ENCODE assay signal across 12 cellular contexts in genomic region chr21:38861989-38862683, GRCh38. TPM values are rescaled to one million over a fixed set of nuclear protein-coding genes. Genes with fewer than 3 reads are reported as not detected.
A peak's percentile ranks its signal among the peaks of the same experiment; 100 is the strongest.
DNase-seq lines count a peak whose midpoint lies in the region; ATAC-seq and TF ChIP-seq lines count a peak whose summit lies in the region.
"Had no signal": no experiment of that assay in that cellular context is flagged by ENCODE, and none has a peak within 500 bp of the region (broad histone marks: within the 10 kb centered on the region; RNA-seq: fewer than 3 reads in every experiment).

No MANE protein-coding gene starts in this region.

- intact Hi-C loops in adrenal gland (cut with DNase I) = no loop called here

- H3F3A ChIP-seq in OCI-LY1 (ENCODE audit: insufficient read depth, low read length) = no peaks in the 10 kb centered on the region

- no peak overlapping the region for H3K4ac ChIP-seq in trophoblast cell (ENCODE audit: low read depth, low read length)

- no peak overlapping the region for H3K18ac ChIP-seq in trophoblast cell (ENCODE audit: low read length)

- peak overlapping the region; percentile 28 for H3K4me3 ChIP-seq in OCI-LY1 (ENCODE audit: low read depth, low read length, poor library complexity, severe bottlenecking)
- no peak overlapping the region for H3K4me3 ChIP-seq in trophoblast cell (ENCODE audit: low read depth, low read length)
- H3K4me3 ChIP-seq in adrenal gland = no peak overlapping the region

- no peaks in the 10 kb centered on the region for H3K9me2 ChIP-seq in OCI-LY1 (ENCODE audit: low read depth, low read length)

- DNase-seq in GF-D8 (lab: John Stamatoyannopoulos, UW) = peak; percentile 54
- DNase-seq in trophoblast cell = no peak
- no peak for DNase-seq in NCI-H82 (lab: John Stamatoyannopoulos, UW)
- no peak for DNase-seq in islet precursor cell
- DNase-seq in adrenal gland = no peak
- DNase-seq: activated gamma-delta T cell treated with Interleukin-2 at 50 U/mL for 16 hours, kidney, NCI-H1436 treated with DMSO at 0.1 percent for 48 hours, T-helper 9 cell had no signal

- no peak overlapping the region for H3K14ac ChIP-seq in trophoblast cell (ENCODE audit: low read length)

- TF ChIP-seq POLR2A in adrenal gland (IDR thresholded peaks at IDR 0.05) = no peak

- ATAC-seq in GM19467 (IDR thresholded peaks at IDR 0.05; ENCODE audit: unreplicated experiment) (peak; percentile 92), HG03108 (IDR thresholded peaks at IDR 0.05; ENCODE audit: unreplicated experiment) (peak; percentile 56)

- H3K79me2 ChIP-seq in OCI-LY1 (ENCODE audit: insufficient read depth, low read length) (no peaks in the 10 kb centered on the region), trophoblast cell (ENCODE audit: control insufficient read depth, insufficient read depth, low read length, poor library complexity) (no peaks in the 10 kb centered on the region)

- no peaks in the 10 kb centered on the region for H4K20me1 ChIP-seq in OCI-LY1 (ENCODE audit: insufficient read depth, low read length)

- H3K4me2 ChIP-seq in OCI-LY1 (ENCODE audit: low read length) (peak overlapping the region; percentile 62), trophoblast cell (ENCODE audit: low read length) (no peak overlapping the region)

- H3K27me3 ChIP-seq in OCI-LY1 (ENCODE audit: insufficient read depth, low read length) (no peaks in the 10 kb centered on the region), trophoblast cell (ENCODE audit: insufficient read depth, low read length) (no peaks in the 10 kb centered on the region), adrenal gland (no peaks in the 10 kb centered on the region)

- H3K9ac ChIP-seq in OCI-LY1 (ENCODE audit: low read length) (peak overlapping the region; percentile 53), trophoblast cell (ENCODE audit: low read length) (no peak overlapping the region)

- no peak overlapping the region for H4K8ac ChIP-seq in trophoblast cell (ENCODE audit: low read depth, low read length)

- no peak overlapping the region for H4K12ac ChIP-seq in trophoblast cell (ENCODE audit: low read depth, low read length)

- H2BK12ac ChIP-seq in trophoblast cell (ENCODE audit: low read length) = no peak overlapping the region

- H3K36me3 ChIP-seq in OCI-LY1 (ENCODE audit: insufficient read depth, low read length) (no peaks in the 10 kb centered on the region), trophoblast cell (ENCODE audit: control insufficient read depth in 1 of 2, insufficient read depth in 2 of 2, low read length in 2 of 2) (no peaks in the 10 kb centered on the region), adrenal gland (replicated peaks in 1 of 2) (no peaks in the 10 kb centered on the region)

- no CpG with 5 or more reads among the region's 8 CpGs for WGBS in trophoblast cell (ENCODE audit: extremely low coverage, insufficient coverage, insufficient read length)
- 73 to 93% (median 79%) methylated on average over 7 to 8 of the region's 8 CpGs for WGBS in adrenal gland, 4 donors

- H3K9me3 ChIP-seq in OCI-LY1 (ENCODE audit: low read length) (no peaks in the 10 kb centered on the region), trophoblast cell (ENCODE audit: insufficient read depth, low read depth, low read length) (peaks cover under 1% of the 10 kb centered on the region), adrenal gland (replicated peaks in 1 of 3) (no peaks in the 10 kb centered on the region)

- H3K4me1 ChIP-seq in OCI-LY1 (ENCODE audit: insufficient read depth, low read length, severe bottlenecking) (peaks cover 42% of the 10 kb centered on the region), trophoblast cell (ENCODE audit: control insufficient read depth in 1 of 2, insufficient read depth in 2 of 2, low read length in 2 of 2) (no peaks in the 10 kb centered on the region), adrenal gland (replicated peaks in 1 of 2) (no peaks in the 10 kb centered on the region)

- H2AK5ac ChIP-seq in trophoblast cell (ENCODE audit: low read length) = no peak overlapping the region

- no peak overlapping the region for H3K23ac ChIP-seq in trophoblast cell (ENCODE audit: low read length)

- H3K27ac ChIP-seq in OCI-LY1 (ENCODE audit: low read depth, low read length, poor library complexity, severe bottlenecking) = peak overlapping the region; percentile 94
- H3K27ac ChIP-seq in trophoblast cell (ENCODE audit: low read depth, low read length) = no peak overlapping the region
- no peak overlapping the region for H3K27ac ChIP-seq in adrenal gland

- no peak overlapping the region for H2BK5ac ChIP-seq in trophoblast cell (ENCODE audit: low read depth, low read length, poor library complexity)

- no peak overlapping the region for H4K91ac ChIP-seq in trophoblast cell (ENCODE audit: low read depth, low read length)

- no peaks in the 10 kb centered on the region for H3K79me1 ChIP-seq in trophoblast cell (ENCODE audit: low read length)

- no peak overlapping the region for H2BK120ac ChIP-seq in trophoblast cell (ENCODE audit: insufficient read depth, low read length, poor library complexity)

- H2AFZ ChIP-seq in OCI-LY1 (ENCODE audit: low read length) (no peak overlapping the region), trophoblast cell (ENCODE audit: insufficient read depth, low read length, poor library complexity) (no peak overlapping the region)

- TF ChIP-seq CTCF in OCI-LY1 (IDR thresholded peaks at IDR 0.05; ENCODE audit: low read length) = no peak
- TF ChIP-seq CTCF in adrenal gland (IDR thresholded peaks at IDR 0.05) = no peak

RNA-seq across cellular contexts. Expression of gene ETS2, which starts 56.4 kb away (rescaled TPM):
- 17.3 and 18.1 TPM in 2 replicates for polyA plus RNA-seq in trophoblast cell (2013)
- total RNA-seq in adrenal gland = 10 to 100 TPM; 38.5 to 66.8 (median 49.2) TPM
- 10 to 100 TPM; 26.2 to 38.8 (median 34.8) TPM for polyA plus RNA-seq in adrenal gland
